In the genomic region with DNA sequence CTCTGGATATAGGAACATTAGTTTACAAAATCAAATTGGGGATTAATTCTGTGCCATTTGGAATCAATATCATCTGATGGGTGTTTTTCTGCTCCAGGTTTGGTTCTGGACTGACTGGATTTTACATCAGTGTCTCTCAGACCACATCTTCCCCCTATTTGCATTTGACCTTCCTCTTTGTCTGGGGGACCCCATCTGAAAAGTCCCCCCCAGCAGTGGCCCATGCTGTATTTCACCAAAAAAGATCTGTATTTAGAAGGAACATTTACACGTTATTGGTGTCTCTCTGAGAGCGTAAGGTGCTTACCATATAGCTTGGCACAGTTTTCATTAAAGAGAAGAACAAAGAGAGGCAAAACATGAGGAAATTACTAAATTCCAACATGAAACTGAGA, we compare ENCODE assay signal across 17 cellular contexts.
"Had no signal": no experiment of that assay in that cellular context is flagged by ENCODE, and none has a peak within 500 bp of the region (broad histone marks: within the 10 kb centered on the region; RNA-seq: fewer than 3 reads in every experiment).

No MANE protein-coding gene starts in this region.

- H3K9me3 ChIP-seq: heart left ventricle, psoas muscle, sigmoid colon, stomach, thyroid gland, upper lobe of left lung, vagina had no signal

- DNase-seq: cerebellar nuclear complex had no signal

- H3K4me1 ChIP-seq: parathyroid adenoma, psoas muscle, sigmoid colon, thyroid gland, upper lobe of left lung, vagina had no signal

- H3K36me3 ChIP-seq: cardiac muscle cell, heart left ventricle, sigmoid colon, stomach, thyroid gland, upper lobe of left lung, vagina had no signal

- H3K4me3 Mint-ChIP-seq: activated naive CD8-positive, alpha-beta T cell treated with anti-CD3 and anti-CD28 coated beads for 36 hours; activated T-cell treated with anti-CD3 and anti-CD28 coated beads, Interleukin-2, amount 50 U/mL, for 72 hours; effector memory CD8-positive, alpha-beta T cell; T-helper 2 cell treated with Interferon-gamma antibody and Interleukin-4, amounts not matched to agents 5 μg/mL and 100 μg/mL, for 36 hours had no signal

- H3K79me2 ChIP-seq: parathyroid adenoma had no signal

- H3K27ac ChIP-seq: cardiac muscle cell, parathyroid adenoma, psoas muscle, upper lobe of left lung, vagina had no signal

- H3K4me3 ChIP-seq: cardiac muscle cell, lung, thyroid gland had no signal

- H3K9me3 Mint-ChIP-seq: activated naive CD8-positive, alpha-beta T cell treated with anti-CD3 and anti-CD28 coated beads for 36 hours; activated T-cell treated with anti-CD3 and anti-CD28 coated beads, Interleukin-2, amount 50 U/mL, for 72 hours; effector memory CD8-positive, alpha-beta T cell; naive B cell; stimulated activated memory B cell treated with anti-CD40 and anti-IgM and Interleukin-4, amounts not matched to agents 10 μg/mL and 1 μg/mL and 100 μg/mL, for 72 hours; T-helper 2 cell treated with Interferon-gamma antibody and Interleukin-4, amounts not matched to agents 5 μg/mL and 100 μg/mL, for 36 hours had no signal

- H3K9ac ChIP-seq: parathyroid adenoma had no signal

- H3K27ac Mint-ChIP-seq: activated T-cell treated with anti-CD3 and anti-CD28 coated beads, Interleukin-2, amount 50 U/mL, for 72 hours; effector memory CD8-positive, alpha-beta T cell; T-helper 2 cell treated with Interferon-gamma antibody and Interleukin-4, amounts not matched to agents 5 μg/mL and 100 μg/mL, for 36 hours had no signal

- H3K27me3 ChIP-seq: cardiac muscle cell, heart left ventricle, sigmoid colon, stomach, thyroid gland, upper lobe of left lung, vagina had no signal

- H3K27me3 Mint-ChIP-seq: stimulated activated memory B cell treated with anti-CD40 and anti-IgM and Interleukin-4, amounts not matched to agents 10 μg/mL and 1 μg/mL and 100 μg/mL, for 72 hours had no signal

- H3K36me3 Mint-ChIP-seq: activated naive CD8-positive, alpha-beta T cell treated with anti-CD3 and anti-CD28 coated beads for 36 hours; naive B cell; stimulated activated memory B cell treated with anti-CD40 and anti-IgM and Interleukin-4, amounts not matched to agents 10 μg/mL and 1 μg/mL and 100 μg/mL, for 72 hours had no signal
